Comparison of ENCODE assay signal across 16 cellular contexts in genomic region chr21:36769051-36769867, GRCh38.
A peak's percentile ranks its signal among the peaks of the same experiment; 100 is the strongest.
DNase-seq lines count a peak whose midpoint lies in the region; ATAC-seq, FAIRE-seq and TF ChIP-seq lines count a peak whose summit lies in the region.
"Had no signal": no experiment of that assay in that cellular context is flagged by ENCODE, and none has a peak within 500 bp of the region (broad histone marks: within the 10 kb centered on the region; RNA-seq: fewer than 3 reads in every experiment).

No MANE protein-coding gene starts in this region.

- no peak for TF ChIP-seq CTCF in neural cell (IDR thresholded peaks at IDR 0.05; ENCODE audit: poor library complexity, severe bottlenecking)

- H3K4me2 ChIP-seq in neural cell (ENCODE audit: low read length) = no peak overlapping the region

- H3K9me3 ChIP-seq in esophagus (ENCODE audit: control insufficient read depth in 2 of 2, insufficient read depth in 1 of 2, low read depth in 1 of 2, low read length in 1 of 2) (no peaks in the 10 kb centered on the region), neural cell (ENCODE audit: low read length) (no peaks in the 10 kb centered on the region)
- H3K9me3 ChIP-seq: sigmoid colon had no signal

- H3K4me1 ChIP-seq in esophagus (ENCODE audit: control insufficient read depth in 2 of 2, insufficient read depth in 2 of 2, low read length in 1 of 2) = peaks cover 0 to 12% of the 10 kb centered on the region in 2 donors

- no peak for FAIRE-seq in frontal cortex (lab: Jason Lieb, UNC)
- FAIRE-seq: G401.6 had no signal

- H3K4me3 ChIP-seq in esophagus (ENCODE audit: low read depth in 1 of 2, low read length in 2 of 2) (no peak overlapping the region), neural cell (ENCODE audit: low read length) (no peak overlapping the region)
- H3K4me3 ChIP-seq: sigmoid colon had no signal

- DNase-seq in COR-L47 (lab: John Stamatoyannopoulos, UW) (peak; percentile 26), OCI-M1 (lab: John Stamatoyannopoulos, UW) (peak; percentile 35), UCSD-AML1 (lab: John Stamatoyannopoulos, UW; ENCODE audit: unreplicated experiment) (no peak), CD1c-positive myeloid dendritic cell (ENCODE audit: extremely low spot score) (no peak), frontal cortex (ENCODE audit: low spot score in 2 of 2) (no peak)
- DNase-seq: activated CD4-positive, alpha-beta memory T cell treated with anti-CD3 and anti-CD28 coated beads, Interleukin-2, amount 10 ng/mL, durations not matched to agents 7 days and 5 days; activated naive CD4-positive, alpha-beta T cell treated with anti-CD3 and anti-CD28 coated beads, Interleukin-2, amount 10 ng/mL, durations not matched to agents 7 days and 5 days; mesenchymal stem cell; NK-92 treated with Interleukin-12 subunit alpha and Interleukin-12 subunit beta, amount 100 ng/mL, for 24 hours; sigmoid colon; T-cell; trophoblast cell had no signal

- TF ChIP-seq EP300 in neural cell (conservative IDR thresholded peaks at IDR 0.05; ENCODE audit: poor library complexity, severe bottlenecking) = no peak

- 52 to 58% methylated on average over 8 of the region's 8 CpGs for WGBS in esophagus, 2 donors

- no peaks in the 10 kb centered on the region for H3K79me2 ChIP-seq in neural cell (replicated peaks; ENCODE audit: insufficient read depth, low read length)

- no peak for TF ChIP-seq RAD21 in neural cell (conservative IDR thresholded peaks at IDR 0.05)

- H4K20me1 ChIP-seq in neural cell (ENCODE audit: insufficient read depth) = no peaks in the 10 kb centered on the region

- H3F3A ChIP-seq in neural cell (ENCODE audit: insufficient read depth, low read length, poor library complexity, severe bottlenecking) = no peaks in the 10 kb centered on the region

- no peaks in the 10 kb centered on the region for H3K9me2 ChIP-seq in neural cell (ENCODE audit: insufficient read depth, low read length)

- ATAC-seq in HG03432 (IDR thresholded peaks at IDR 0.05; ENCODE audit: unreplicated experiment) = no peak
- ATAC-seq: T-cell had no signal

- H3K36me3 ChIP-seq in esophagus (ENCODE audit: control insufficient read depth in 2 of 2, insufficient read depth in 2 of 2, low read length in 1 of 2) = peaks cover 0 to 6% of the 10 kb centered on the region in 2 donors
- H3K36me3 ChIP-seq in neural cell (ENCODE audit: insufficient read depth, low read length) = no peaks in the 10 kb centered on the region

- H3K27ac ChIP-seq in esophagus (ENCODE audit: low read depth in 2 of 2, low read length in 1 of 2) (peak overlapping the region; percentile 40 to 42), neural cell (ENCODE audit: low read length) (no peak overlapping the region)

- H3K9ac ChIP-seq in neural cell (ENCODE audit: low read length) = no peak overlapping the region

- H2AFZ ChIP-seq in neural cell (ENCODE audit: low read depth, low read length) = peak overlapping the region; percentile 53

- no peaks in the 10 kb centered on the region for H3K27me3 ChIP-seq in esophagus (ENCODE audit: control insufficient read depth in 1 of 2, insufficient read depth in 2 of 2, low read length in 2 of 2)
- H3K27me3 ChIP-seq in neural cell (ENCODE audit: insufficient read depth, low read depth, low read length) = no peaks in the 10 kb centered on the region
- H3K27me3 ChIP-seq: sigmoid colon had no signal

TF ChIP-seq in neural cell, 6 proteins besides CTCF, POLR2A, EP300 and RAD21:
- TF ChIP-seq TAF1 (IDR thresholded peaks at IDR 0.05; ENCODE audit: low read depth) (no peak), MXI1 (conservative IDR thresholded peaks at IDR 0.05; ENCODE audit: poor library complexity, severe bottlenecking) (no peak), POLR2AphosphoS5 (IDR thresholded peaks at IDR 0.05) (no peak), EZH2 (IDR thresholded peaks at IDR 0.05; ENCODE audit: borderline replicate concordance, insufficient read depth, low read length, poor library complexity, severe bottlenecking) (no peak), REST (IDR thresholded peaks at IDR 0.05; ENCODE audit: borderline replicate concordance) (no peak), SMC3 (conservative IDR thresholded peaks at IDR 0.05; ENCODE audit: poor library complexity) (no peak)

Comparison
In these comparisons a context has a peak if more than half of its experiments do, and no peak if none do; other contexts are left out.
1. DNase-seq: peak in COR-L47 (single experiment) and OCI-M1 (single experiment); none in UCSD-AML1 (single experiment), CD1c-positive myeloid dendritic cell (single experiment) and frontal cortex (0 of 2).